ENCODE assay signal across 19 cellular contexts in the genomic region with DNA sequence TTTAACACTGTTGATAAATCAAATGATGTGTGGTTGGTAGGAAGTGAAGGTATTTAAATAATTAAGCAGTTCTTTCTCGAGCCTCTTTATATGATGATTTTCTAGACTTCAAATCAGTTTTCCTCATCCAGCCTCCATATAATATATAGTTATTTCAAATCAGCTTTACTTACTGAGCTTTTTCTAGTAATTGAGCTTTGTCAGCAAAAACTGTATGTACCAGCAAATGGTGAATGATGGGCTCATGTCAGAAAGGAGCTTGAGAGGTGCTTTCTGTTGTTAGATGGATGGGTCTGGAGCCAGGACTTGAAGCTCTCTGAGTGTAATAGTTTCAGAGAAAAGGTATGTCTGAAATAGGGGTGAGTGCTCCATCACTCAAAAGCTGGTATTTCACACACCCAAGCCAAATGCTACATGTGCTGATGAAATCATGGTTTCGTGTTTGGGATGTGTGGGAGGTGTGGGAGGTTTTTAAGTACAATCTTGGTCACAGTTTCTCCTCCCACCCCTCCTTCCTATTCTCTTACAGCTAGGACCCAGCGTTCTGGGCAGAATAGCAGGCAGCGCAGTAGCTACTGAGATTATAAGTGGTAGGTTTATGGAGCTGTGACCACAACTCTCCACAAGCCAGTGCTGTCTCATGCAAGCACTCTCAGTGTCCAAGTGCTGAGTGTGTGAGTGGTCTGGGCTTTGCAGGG. TPM values are rescaled to one million over a fixed set of nuclear protein-coding genes. Genes with fewer than 3 reads are reported as not detected.
DNase-seq lines count a peak whose midpoint lies in the region; ATAC-seq, FAIRE-seq and TF ChIP-seq lines count a peak whose summit lies in the region.
"Had no signal": no experiment of that assay in that cellular context is flagged by ENCODE, and none has a peak within 500 bp of the region (broad histone marks: within the 10 kb centered on the region; RNA-seq: fewer than 3 reads in every experiment).

No MANE protein-coding gene starts in this region.

- H3K9me3 Mint-ChIP-seq in astrocyte (ENCODE audit: unreplicated experiment), result no peaks in the 10 kb centered on the region
- no peaks in the 10 kb centered on the region; the same call in 1 of the 2 replicates for H3K9me3 Mint-ChIP-seq in HFFc6

- CTCF ChIA-PET in SK-N-SH (lab: Yijun Ruan, JAX), result interaction anchor here (0.6 to 1.9 kb wide), 3 partner anchors 9 to 55 kb away, joined by 3 to 6 read pairs (median 3); no protein-coding TSS in a partner anchor

- peak; percentile 68 for DNase-seq in astrocyte (ENCODE audit: low read depth)
- DNase-seq in trophoblast cell, result no peak
- DNase-seq in HFFc6, result no peak
- no peak for DNase-seq in SK-N-SH
- DNase-seq: activated CD4-positive, alpha-beta T cell treated with anti-CD3 and anti-CD28 coated beads, Interleukin-2, amount 50 U/mL, for 1 hour; activated T-cell treated with anti-CD3 and anti-CD28 coated beads, Interleukin-2, amount 50 U/mL, for 48 hours; Calu3; cerebellar nuclear complex; GDM1; NCI-H2107; SHP77; T-helper 9 cell; upper lobe of left lung had no signal

- H3K4me1 ChIP-seq in astrocyte (ENCODE audit: insufficient read depth, low read length), result no peaks in the 10 kb centered on the region
- H3K4me1 ChIP-seq in trophoblast cell (ENCODE audit: control insufficient read depth in 1 of 2, insufficient read depth in 2 of 2, low read length in 2 of 2), result no peaks in the 10 kb centered on the region
- no peaks in the 10 kb centered on the region; a peak in 1 of 4 replicates for H3K4me1 ChIP-seq in SK-N-SH (ENCODE audit: control insufficient read depth in 1 of 2, insufficient read depth in 2 of 2, low read depth in 1 of 2, low read length in 1 of 2)
- H3K4me1 ChIP-seq: HAP-1, upper lobe of left lung had no signal

- no peak overlapping the region for H3K9ac ChIP-seq in astrocyte (ENCODE audit: low read length)
- peak overlapping the region; percentile 29 for H3K9ac ChIP-seq in trophoblast cell (ENCODE audit: low read length)
- H3K9ac ChIP-seq in SK-N-SH, result no peak overlapping the region

- H2BK12ac ChIP-seq in trophoblast cell (ENCODE audit: low read length), result no peak overlapping the region

- H3K36me3 Mint-ChIP-seq in astrocyte (ENCODE audit: low read depth, unreplicated experiment), result no peaks in the 10 kb centered on the region
- no peaks in the 10 kb centered on the region for H3K36me3 Mint-ChIP-seq in HFFc6 (ENCODE audit: low read depth)

- H3K27ac ChIP-seq in astrocyte (ENCODE audit: low read depth, low read length), result no peak overlapping the region
- no peak overlapping the region for H3K27ac ChIP-seq in trophoblast cell (ENCODE audit: low read depth, low read length)
- H3K27ac ChIP-seq in SK-N-SH (ENCODE audit: low read depth in 2 of 2, low read length in 1 of 2), result no peak overlapping the region
- H3K27ac ChIP-seq: upper lobe of left lung had no signal

- no peaks in the 10 kb centered on the region for H3K9me3 ChIP-seq in astrocyte (ENCODE audit: insufficient read depth, low read depth, low read length)
- no peaks in the 10 kb centered on the region for H3K9me3 ChIP-seq in trophoblast cell (ENCODE audit: insufficient read depth, low read depth, low read length)
- no peaks in the 10 kb centered on the region for H3K9me3 ChIP-seq in SK-N-SH
- H3K9me3 ChIP-seq: HAP-1 had no signal

- H3K36me3 ChIP-seq in astrocyte (ENCODE audit: insufficient read depth, low read length) (no peaks in the 10 kb centered on the region), trophoblast cell (ENCODE audit: control insufficient read depth in 1 of 2, insufficient read depth in 2 of 2, low read length in 2 of 2) (no peaks in the 10 kb centered on the region), SK-N-SH (replicated peaks in 1 of 2; ENCODE audit: control insufficient read depth in 1 of 2, insufficient read depth in 2 of 2, low read length in 1 of 2) (no peaks in the 10 kb centered on the region)
- H3K36me3 ChIP-seq: HAP-1, upper lobe of left lung had no signal

- H3K14ac ChIP-seq in trophoblast cell (ENCODE audit: low read length), result no peak overlapping the region

- H3K4me3 ChIP-seq in astrocyte (ENCODE audit: insufficient read depth, low read depth, low read length) (no peak overlapping the region), trophoblast cell (ENCODE audit: low read depth, low read length) (no peak overlapping the region), SK-N-SH (ENCODE audit: low read depth in 2 of 2, low read length in 1 of 2) (no peak overlapping the region)
- H3K4me3 ChIP-seq: HAP-1, upper lobe of left lung had no signal

- FAIRE-seq in astrocyte (lab: Jason Lieb, UNC), result no peak
- FAIRE-seq: endometrium had no signal

- H3K4ac ChIP-seq in trophoblast cell (ENCODE audit: low read depth, low read length), result no peak overlapping the region

- no peak overlapping the region for H3K4me2 ChIP-seq in astrocyte (ENCODE audit: low read length)
- no peak overlapping the region for H3K4me2 ChIP-seq in trophoblast cell (ENCODE audit: low read length)
- H3K4me2 ChIP-seq in SK-N-SH, result no peak overlapping the region

- peaks cover 5% of the 10 kb centered on the region for H3K27me3 ChIP-seq in astrocyte (ENCODE audit: insufficient read depth, low read length)
- no peaks in the 10 kb centered on the region for H3K27me3 ChIP-seq in trophoblast cell (ENCODE audit: insufficient read depth, low read length)
- H3K27me3 ChIP-seq in SK-N-SH (ENCODE audit: insufficient read depth), result no peaks in the 10 kb centered on the region
- H3K27me3 ChIP-seq: upper lobe of left lung had no signal

- H3K79me1 ChIP-seq in trophoblast cell (ENCODE audit: low read length), result no peaks in the 10 kb centered on the region

- no peak overlapping the region for H2AFZ ChIP-seq in astrocyte (ENCODE audit: low read depth, low read length)
- no peak overlapping the region for H2AFZ ChIP-seq in trophoblast cell (ENCODE audit: insufficient read depth, low read length, poor library complexity)
- H2AFZ ChIP-seq in SK-N-SH (ENCODE audit: low read depth), result no peak overlapping the region

- no peak for TF ChIP-seq RAD21 in SK-N-SH (IDR thresholded peaks at IDR 0.05; ENCODE audit: low read length)

- POLR2A ChIA-PET in SK-N-SH (lab: Yijun Ruan, JAX), result no interaction called here

- H3K4me1 Mint-ChIP-seq in astrocyte (ENCODE audit: low read depth, unreplicated experiment) (peaks cover 5% of the 10 kb centered on the region), HFFc6 (ENCODE audit: low read depth) (no peaks in the 10 kb centered on the region)

- H2BK120ac ChIP-seq in trophoblast cell (ENCODE audit: insufficient read depth, low read length, poor library complexity), result no peak overlapping the region

- H4K12ac ChIP-seq in trophoblast cell (ENCODE audit: low read depth, low read length), result no peak overlapping the region

- no peaks in the 10 kb centered on the region for H3K9me2 ChIP-seq in SK-N-SH

- H3K4me3 Mint-ChIP-seq in astrocyte (ENCODE audit: unreplicated experiment) (no peak overlapping the region), HFFc6 (no peak overlapping the region)

- no peak overlapping the region for H2BK5ac ChIP-seq in trophoblast cell (ENCODE audit: low read depth, low read length, poor library complexity)

- no peak overlapping the region for H4K91ac ChIP-seq in trophoblast cell (ENCODE audit: low read depth, low read length)

- H3K18ac ChIP-seq in trophoblast cell (ENCODE audit: low read length), result no peak overlapping the region

- H3K23ac ChIP-seq in trophoblast cell (ENCODE audit: low read length), result no peak overlapping the region

- peak; percentile 72 for ATAC-seq in GM18517 (IDR thresholded peaks at IDR 0.05; ENCODE audit: unreplicated experiment)
- peak; percentile 63 for ATAC-seq in HG02885 (IDR thresholded peaks at IDR 0.05; ENCODE audit: poor library complexity, unreplicated experiment)
- no peak for ATAC-seq in GM19328 (IDR thresholded peaks at IDR 0.05; ENCODE audit: unreplicated experiment)
- no peak for ATAC-seq in GM18873 (IDR thresholded peaks at IDR 0.05; ENCODE audit: low FRiP score, unreplicated experiment)

- H2AK5ac ChIP-seq in trophoblast cell (ENCODE audit: low read length), result no peak overlapping the region

- H3K79me2 ChIP-seq in astrocyte (ENCODE audit: insufficient read depth, low read length) (no peaks in the 10 kb centered on the region), trophoblast cell (ENCODE audit: control insufficient read depth, insufficient read depth, low read length, poor library complexity) (no peaks in the 10 kb centered on the region), SK-N-SH (ENCODE audit: insufficient read depth) (no peaks in the 10 kb centered on the region)

- H3F3A ChIP-seq in SK-N-SH (replicated peaks; ENCODE audit: insufficient read depth), result no peaks in the 10 kb centered on the region

- no peak for TF ChIP-seq EP300 in SK-N-SH (IDR thresholded peaks at IDR 0.05; ENCODE audit: borderline replicate concordance in 1 of 2, low read depth in 1 of 2, low read length in 1 of 2)

- no peak overlapping the region for H4K8ac ChIP-seq in trophoblast cell (ENCODE audit: low read depth, low read length)

- TF ChIP-seq CTCF in astrocyte (IDR thresholded peaks at IDR 0.05; ENCODE audit: insufficient read depth, low read depth, low read length) (no peak), HFFc6 (IDR thresholded peaks at IDR 0.05) (no peak), SK-N-SH (IDR thresholded peaks at IDR 0.05) (no peak)

- no CpG with 5 or more reads among the region's 4 CpGs for WGBS in trophoblast cell (ENCODE audit: extremely low coverage, insufficient coverage, insufficient read length)
- WGBS in SK-N-SH (ENCODE audit: low lambda C conversion rate), result 77% methylated on average over 4 of the region's 4 CpGs

- H4K20me1 ChIP-seq in astrocyte (ENCODE audit: insufficient read depth, low read length), result no peaks in the 10 kb centered on the region
- no peaks in the 10 kb centered on the region for H4K20me1 ChIP-seq in SK-N-SH (ENCODE audit: insufficient read depth)

- no peak overlapping the region for H3K27ac Mint-ChIP-seq in astrocyte (ENCODE audit: unreplicated experiment)
- H3K27ac Mint-ChIP-seq in HFFc6, result no peak overlapping the region

- peaks cover 14% of the 10 kb centered on the region for H3K27me3 Mint-ChIP-seq in astrocyte (ENCODE audit: low read depth, unreplicated experiment)
- H3K27me3 Mint-ChIP-seq in HFFc6 (ENCODE audit: insufficient read depth), result peaks cover 7% of the 10 kb centered on the region; the same call in 1 of the 2 replicates

RNA-seq across cellular contexts. Expression of a gene that starts 55.8 kb away (rescaled TPM):
- total RNA-seq in astrocyte, result 2.2 and 2.7 TPM in 2 replicates
- polyA plus RNA-seq in trophoblast cell (2013), result 3.3 and 3.7 TPM in 2 replicates
- total RNA-seq in HFFc6 (2021; fragmentation: NEBNext Ultra II Directional; extraction: Animal tissue kit (Norgen Biotek cat#: 25700)), result under 1 TPM in 1 of 6 experiments, not detected in 5; 0.32 TPM
- polyA plus RNA-seq in SK-N-SH (2012; rRNA removed), result 0.37 and 0.95 TPM in 2 replicates
- polyA plus RNA-seq in SK-N-SH (2012; cell fraction: cytosol; rRNA removed), result 0.08 and 0.41 TPM in 2 replicates
- 0.13 and 0.32 TPM in 2 replicates for polyA plus RNA-seq in SK-N-SH (2012; cell fraction: nucleus; rRNA removed)

Comparison
In these comparisons a context has a peak if more than half of its experiments do, and no peak if none do; other contexts are left out.
1. ATAC-seq: peak in GM18517 (single experiment) and HG02885 (single experiment); none in GM19328 (single experiment) and GM18873 (single experiment).